ENCODE assay signal across 15 cellular contexts in genomic region chr10:4073912-4074311, GRCh38.
DNase-seq lines count a peak whose midpoint lies in the region; ATAC-seq and TF ChIP-seq lines count a peak whose summit lies in the region.
"Had no signal": no experiment of that assay in that cellular context is flagged by ENCODE, and none has a peak within 500 bp of the region (broad histone marks: within the 10 kb centered on the region; RNA-seq: fewer than 3 reads in every experiment).

No MANE protein-coding gene starts in this region.

- no peak overlapping the region for H3K56ac ChIP-seq in H9 (ENCODE audit: insufficient read length, low read depth, low read length)

- H3K18ac ChIP-seq in H9 (ENCODE audit: insufficient read length, low read depth, low read length): no peak overlapping the region

- no peak overlapping the region for H2BK120ac ChIP-seq in H9 (ENCODE audit: low read depth, low read length, poor library complexity, severe bottlenecking)

- no peaks in the 10 kb centered on the region for H3K23me2 ChIP-seq in H9 (ENCODE audit: insufficient read length, low read depth, low read length, poor library complexity, severe bottlenecking)

- H2BK12ac ChIP-seq in H9 (ENCODE audit: insufficient read length, low read depth, low read length): no peak overlapping the region

- CTCF ChIA-PET in Panc1 (lab: Charles Lee): no interaction called here

- no peak overlapping the region for H3K27ac Mint-ChIP-seq in H9

- H4K8ac ChIP-seq in H9 (replicated peaks; ENCODE audit: insufficient read length, low read depth, low read length): no peak overlapping the region

- no peaks in the 10 kb centered on the region for H3K4me1 Mint-ChIP-seq in H9

- peaks cover 4% of the 10 kb centered on the region; the same call in 1 of the 2 replicates for H3K9me3 ChIP-seq in Panc1 (ENCODE audit: control insufficient read depth, insufficient read depth, low read depth, low read length)
- no peaks in the 10 kb centered on the region for H3K9me3 ChIP-seq in mucosa of descending colon
- H3K9me3 ChIP-seq in H9 (ENCODE audit: control insufficient read depth, low read depth, low read length): no peaks in the 10 kb centered on the region
- H3K9me3 ChIP-seq: BLaER1 had no signal

- no peaks in the 10 kb centered on the region for H3K36me3 ChIP-seq in Panc1 (ENCODE audit: control insufficient read depth, insufficient read depth, low read length)
- no peaks in the 10 kb centered on the region for H3K36me3 ChIP-seq in mucosa of descending colon (ENCODE audit: low read depth)
- H3K36me3 ChIP-seq: BLaER1 had no signal

- H3K4me3 ChIP-seq in AG09309 (ENCODE audit: control insufficient read depth, low read depth, low read length): no peak overlapping the region
- no peak overlapping the region for H3K4me3 ChIP-seq in Panc1 (ENCODE audit: low read depth in 2 of 2, low read length in 2 of 2)
- H3K4me3 ChIP-seq in mucosa of descending colon: no peak overlapping the region
- H3K4me3 ChIP-seq: BLaER1, lung had no signal

- H3K4me2 ChIP-seq in H9 (ENCODE audit: insufficient read depth, insufficient read length, low read length): no peak overlapping the region
- H3K4me2 ChIP-seq: BLaER1 had no signal

- H3K4me3 Mint-ChIP-seq in H9: no peak overlapping the region
- H3K4me3 Mint-ChIP-seq: activated naive CD8-positive, alpha-beta T cell treated with anti-CD3 and anti-CD28 coated beads, Interleukin-2, amount 50 U/mL, for 24 hours had no signal

- H3K4me1 ChIP-seq in Panc1 (ENCODE audit: control insufficient read depth, insufficient read depth, low read length): no peaks in the 10 kb centered on the region
- H3K4me1 ChIP-seq in mucosa of descending colon (ENCODE audit: low read depth): peaks cover 19% of the 10 kb centered on the region
- no peaks in the 10 kb centered on the region for H3K4me1 ChIP-seq in H9 (ENCODE audit: insufficient read depth, low read length)

- no peaks in the 10 kb centered on the region for H4K20me1 ChIP-seq in H9 (ENCODE audit: control insufficient read depth, insufficient read depth, insufficient read length)
- H4K20me1 ChIP-seq: BLaER1 had no signal

- H3K14ac ChIP-seq in H9 (ENCODE audit: insufficient read depth, low read length): no peak overlapping the region

- no peak overlapping the region for H3K23ac ChIP-seq in H9 (ENCODE audit: insufficient read length, low read depth, low read length)

- no peak overlapping the region for H4K5ac ChIP-seq in H9 (ENCODE audit: insufficient read length, low read depth, low read length)

- H3K79me2 ChIP-seq in H9 (ENCODE audit: insufficient read depth, low read length): no peaks in the 10 kb centered on the region

- H3K79me1 ChIP-seq in H9 (ENCODE audit: insufficient read depth, low read depth, low read length, poor library complexity, severe bottlenecking): no peaks in the 10 kb centered on the region

- ATAC-seq in Panc1 (no peak), mucosa of descending colon (peak; percentile 27), GM18519 (IDR thresholded peaks at IDR 0.05; ENCODE audit: low FRiP score, unreplicated experiment) (no peak)
- ATAC-seq: activated naive CD8-positive, alpha-beta T cell treated with anti-CD3 and anti-CD28 coated beads, Interleukin-2, amount 50 U/mL, for 24 hours had no signal

- H3K27ac ChIP-seq in Panc1 (ENCODE audit: low read length): peak overlapping the region; percentile 11; the same call in 1 of the 2 replicates
- H3K27ac ChIP-seq in epithelial cell of prostate: peak overlapping the region; percentile 87
- H3K27ac ChIP-seq in H9 (ENCODE audit: insufficient read length, low read depth, low read length): no peak overlapping the region
- H3K27ac ChIP-seq: BLaER1 had no signal

- H3K27me3 Mint-ChIP-seq in H9 (ENCODE audit: low read depth): no peaks in the 10 kb centered on the region
- H3K27me3 Mint-ChIP-seq: activated naive CD8-positive, alpha-beta T cell treated with anti-CD3 and anti-CD28 coated beads, Interleukin-2, amount 50 U/mL, for 24 hours had no signal

- no peak overlapping the region for H4K91ac ChIP-seq in H9 (ENCODE audit: insufficient read length, low read depth, low read length)

- H2BK5ac ChIP-seq in H9 (ENCODE audit: insufficient read length, low read length): no peak overlapping the region

- TF ChIP-seq CTCF in AG09309 (IDR thresholded peaks at IDR 0.05; ENCODE audit: control insufficient read depth, insufficient read depth, low read depth, low read length, missing control alignments) (peak; percentile 6), Panc1 (IDR thresholded peaks at IDR 0.05) (no peak), mucosa of descending colon (IDR thresholded peaks at IDR 0.05) (no peak), H9 (conservative IDR thresholded peaks at IDR 0.05) (no peak)

- in situ Hi-C loops in Panc1 (cut with HindIII; ENCODE audit: low pct_unique_long_range_greater_than_20kb, low sequenced_read_pairs): no loop called here

- no peak overlapping the region for H2AK5ac ChIP-seq in H9 (ENCODE audit: insufficient read length, low read length)

- H2BK20ac ChIP-seq in H9 (ENCODE audit: low read depth, low read length, poor library complexity, severe bottlenecking): no peak overlapping the region

- no TSS peak for BruUV-seq in Panc1 (replicated peaks; lab: Mats Ljungman, UMichigan)

- intact Hi-C loops in Panc1 (cut with micrococcal nuclease; ENCODE audit: unreplicated experiment) (no loop called here), mucosa of descending colon (cut with DNase I, micrococcal nuclease) (no loop called here)

- H3T11ph ChIP-seq in H9 (ENCODE audit: low read length): no peak overlapping the region

- no peak overlapping the region for H2AFZ ChIP-seq in H9 (ENCODE audit: low read length)

- H3K4ac ChIP-seq in H9 (ENCODE audit: low read depth, low read length): no peak overlapping the region

- DNase-seq in AG09309 (ENCODE audit: low read depth): peak; percentile 75
- DNase-seq in Panc1 (ENCODE audit: low read depth, low spot score): no peak
- DNase-seq in epithelial cell of prostate (ENCODE audit: low read depth, low spot score): peak; percentile 58
- no peak for DNase-seq in mucosa of descending colon
- no peak for DNase-seq in activated gamma-delta T cell (lab: John Stamatoyannopoulos, UW)
- no peak for DNase-seq in H9
- DNase-seq in T1000 (lab: John Stamatoyannopoulos, UW): no peak
- DNase-seq: activated CD4-positive, alpha-beta T cell treated with anti-CD3 and anti-CD28 coated beads, Interleukin-2, amount 50 U/mL, for 4 hours; activated naive CD8-positive, alpha-beta T cell treated with anti-CD3 and anti-CD28 coated beads, Interleukin-2, amount 50 U/mL, for 24 hours; MV-4-11; NCI-H526 treated with DMSO at 0.1 percent for 48 hours; retina had no signal

- no peak overlapping the region for H3K9ac ChIP-seq in H9 (ENCODE audit: extremely low read depth, insufficient read length, low read length)
- H3K9ac ChIP-seq: BLaER1 had no signal

- H2BK15ac ChIP-seq in H9 (ENCODE audit: low read depth, low read length): no peak overlapping the region

- H3K27me3 ChIP-seq in Panc1 (ENCODE audit: control insufficient read depth, insufficient read depth, low read length) (no peaks in the 10 kb centered on the region), H9 (ENCODE audit: insufficient read depth, low read length) (no peaks in the 10 kb centered on the region)
- H3K27me3 ChIP-seq: BLaER1 had no signal

- H3K9me3 Mint-ChIP-seq in H9: no peaks in the 10 kb centered on the region; a peak in 1 of 5 replicates
- H3K9me3 Mint-ChIP-seq: activated naive CD8-positive, alpha-beta T cell treated with anti-CD3 and anti-CD28 coated beads, Interleukin-2, amount 50 U/mL, for 24 hours had no signal

- no CpG with 5 or more reads among the region's 1 CpG for WGBS in H9 (ENCODE audit: extremely low coverage, insufficient read length, low lambda C conversion rate)

- POLR2A ChIA-PET in Panc1 (lab: Charles Lee): no interaction called here

- no peaks in the 10 kb centered on the region for H3K36me3 Mint-ChIP-seq in H9 (ENCODE audit: insufficient read depth in 1 of 3, low read depth in 3 of 3)

Comparison
In these comparisons a context has a peak if more than half of its experiments do, and no peak if none do; other contexts are left out.
1. DNase-seq: peak in AG09309 (single experiment) and epithelial cell of prostate (single experiment); none in Panc1 (single experiment), mucosa of descending colon (0 of 3), activated gamma-delta T cell (single experiment), H9 (single experiment) and T1000 (single experiment).